In the genomic region with DNA sequence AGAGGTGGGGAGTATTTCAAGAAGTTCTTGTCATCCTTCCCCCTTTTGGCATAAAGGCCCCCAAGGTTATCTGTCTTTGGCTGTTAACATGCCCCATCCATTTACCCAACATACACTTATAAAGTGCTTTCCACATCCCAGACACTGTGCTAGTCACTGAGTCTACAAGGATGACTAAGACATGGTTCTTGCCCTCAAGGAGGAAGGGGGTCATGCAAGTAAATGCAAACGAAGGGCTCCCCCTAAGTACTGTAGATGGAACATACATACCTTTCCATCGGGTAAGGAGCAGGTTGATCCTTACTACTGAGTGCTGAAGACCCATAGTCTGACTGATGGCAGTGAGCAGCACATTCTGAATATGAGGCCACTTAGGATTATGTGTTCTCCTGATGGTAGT, we compare ENCODE assay signal across 13 cellular contexts. TPM values are rescaled to one million over a fixed set of nuclear protein-coding genes. Genes with fewer than 3 reads are reported as not detected.
DNase-seq lines count a peak whose midpoint lies in the region; ATAC-seq and TF ChIP-seq lines count a peak whose summit lies in the region.
"Had no signal": no experiment of that assay in that cellular context is flagged by ENCODE, and none has a peak within 500 bp of the region (broad histone marks: within the 10 kb centered on the region; RNA-seq: fewer than 3 reads in every experiment).

No MANE protein-coding gene starts in this region.

- H3K9me3 ChIP-seq in CD4-positive, alpha-beta T cell (ENCODE audit: control insufficient read depth, low read length) = no peaks in the 10 kb centered on the region
- H3K9me3 ChIP-seq in RWPE2 (ENCODE audit: severe bottlenecking) = no peaks in the 10 kb centered on the region
- H3K9me3 ChIP-seq: pancreas had no signal

- H3K9me3 Mint-ChIP-seq in CD4-positive, alpha-beta T cell = no peaks in the 10 kb centered on the region
- no peaks in the 10 kb centered on the region for H3K9me3 Mint-ChIP-seq in effector memory CD8-positive, alpha-beta T cell

- H3K36me3 ChIP-seq in RWPE2 (ENCODE audit: low read depth) = peaks cover 5% of the 10 kb centered on the region

- H3K4me3 Mint-ChIP-seq in CD4-positive, alpha-beta T cell = peak overlapping the region; percentile 40
- H3K4me3 Mint-ChIP-seq in effector memory CD8-positive, alpha-beta T cell = peak overlapping the region in 1 of 2 donors; percentile 4
- H3K4me3 Mint-ChIP-seq: brain had no signal

- DNase-seq in CD4-positive, alpha-beta T cell = no peak
- DNase-seq in RWPE2 (ENCODE audit: low spot score) = no peak
- DNase-seq in effector memory CD8-positive, alpha-beta T cell = no peak
- no peak for DNase-seq in SK-N-DZ (ENCODE audit: low spot score)
- DNase-seq in NCI-H1694 treated with DMSO at 0.1 percent for 48 hours (lab: John Stamatoyannopoulos, UW) = no peak
- no peak for DNase-seq in AG20443 (ENCODE audit: low spot score)
- DNase-seq: DMS 273 treated with DMSO at 0.1 percent for 48 hours, GOT3, left cardiac atrium, pancreas had no signal

- peaks cover 92% of the 10 kb centered on the region for H3K36me3 Mint-ChIP-seq in CD4-positive, alpha-beta T cell (ENCODE audit: low read depth)
- H3K36me3 Mint-ChIP-seq in effector memory CD8-positive, alpha-beta T cell (ENCODE audit: insufficient read depth) = peaks cover 73% of the 10 kb centered on the region

- intact Hi-C loops in CD4-positive, alpha-beta T cell (cut with DNase I, micrococcal nuclease) = loop anchor here (1.0 to 5.0 kb wide), 3 partner anchors 48 to 186 kb away; a partner anchor contains a TSS

- peak overlapping the region; percentile 48 for H3K27ac Mint-ChIP-seq in CD4-positive, alpha-beta T cell
- peak overlapping the region; percentile 79 to 87 for H3K27ac Mint-ChIP-seq in effector memory CD8-positive, alpha-beta T cell
- H3K27ac Mint-ChIP-seq: brain had no signal

- H3K27ac ChIP-seq in CD4-positive, alpha-beta T cell (ENCODE audit: low read depth, low read length) = peak overlapping the region; percentile 31
- H3K27ac ChIP-seq in RWPE2 (ENCODE audit: poor library complexity, severe bottlenecking) = no peak overlapping the region
- H3K27ac ChIP-seq: pancreas had no signal

- H3K27me3 ChIP-seq in CD4-positive, alpha-beta T cell (ENCODE audit: control insufficient read depth, insufficient read depth, low read length) = no peaks in the 10 kb centered on the region
- H3K27me3 ChIP-seq in RWPE2 (ENCODE audit: insufficient read depth, poor library complexity, severe bottlenecking) = no peaks in the 10 kb centered on the region
- H3K27me3 ChIP-seq: pancreas had no signal

- H3K4me1 Mint-ChIP-seq in CD4-positive, alpha-beta T cell (ENCODE audit: low read depth) = peaks cover 95% of the 10 kb centered on the region
- peaks cover 66 to 70% of the 10 kb centered on the region in 2 donors for H3K4me1 Mint-ChIP-seq in effector memory CD8-positive, alpha-beta T cell (ENCODE audit: low read depth in 2 of 2)
- H3K4me1 Mint-ChIP-seq: brain had no signal

- H3K4me1 ChIP-seq in RWPE2 (ENCODE audit: insufficient read depth, poor library complexity, severe bottlenecking) = no peaks in the 10 kb centered on the region

- POLR2A ChIA-PET in CD4-positive, alpha-beta T cell (lab: Charles Lee) = interaction anchor here (1.0 to 6.2 kb wide), 6 partner anchors 10 to 143 kb away, joined by 3 to 29 read pairs (median 4); a partner anchor contains a TSS

- CTCF ChIA-PET in CD4-positive, alpha-beta T cell (lab: Charles Lee) = interaction anchor here (1.0 to 3.2 kb wide), 4 partner anchors 11 to 48 kb away, joined by 3 to 15 read pairs (median 8); no protein-coding TSS in a partner anchor

- no peak overlapping the region for H3K4me3 ChIP-seq in GM12875 (ENCODE audit: low read depth, low read length)
- no peak overlapping the region for H3K4me3 ChIP-seq in RWPE2 (ENCODE audit: severe bottlenecking)
- H3K4me3 ChIP-seq: pancreas had no signal

- ATAC-seq in CD4-positive, alpha-beta T cell (ENCODE audit: poor library complexity) = peak; percentile 71
- ATAC-seq in RWPE2 (ENCODE audit: low read depth) = peak; percentile 38; the same call in 1 of the 3 replicates
- peak; percentile 84 for ATAC-seq in effector memory CD8-positive, alpha-beta T cell (replicated peaks)
- ATAC-seq in GM21447 (IDR thresholded peaks at IDR 0.05; ENCODE audit: unreplicated experiment) = no peak
- ATAC-seq: left cardiac atrium, pancreas had no signal

- H3K27me3 Mint-ChIP-seq in CD4-positive, alpha-beta T cell = no peaks in the 10 kb centered on the region
- no peaks in the 10 kb centered on the region for H3K27me3 Mint-ChIP-seq in effector memory CD8-positive, alpha-beta T cell
- H3K27me3 Mint-ChIP-seq: brain had no signal

- TF ChIP-seq CTCF in CD4-positive, alpha-beta T cell (IDR thresholded peaks at IDR 0.05) = peak; percentile 39
- peak; percentile 7; the same call in 1 of the 2 replicates for TF ChIP-seq CTCF in GM12875 (IDR thresholded peaks at IDR 0.05; ENCODE audit: borderline replicate concordance, insufficient read depth, low read depth, low read length)
- TF ChIP-seq CTCF in RWPE2 (IDR thresholded peaks at IDR 0.05; ENCODE audit: poor library complexity, severe bottlenecking) = no peak

RNA-seq across cellular contexts. Expression of a gene that starts 38.3 kb away (rescaled TPM):
- 100 to 1,000 TPM; 203 to 207 TPM for total RNA-seq in CD4-positive, alpha-beta T cell
- polyA plus RNA-seq in SK-N-DZ (2014; cell fraction: cytosol; rRNA removed) = 9.9 and 11.3 TPM in 2 replicates
- polyA plus RNA-seq in SK-N-DZ (2014; cell fraction: nucleus; rRNA removed) = 4.3 TPM in 2 replicates
